ENCODE assay signal across 10 cellular contexts in the genomic region with DNA sequence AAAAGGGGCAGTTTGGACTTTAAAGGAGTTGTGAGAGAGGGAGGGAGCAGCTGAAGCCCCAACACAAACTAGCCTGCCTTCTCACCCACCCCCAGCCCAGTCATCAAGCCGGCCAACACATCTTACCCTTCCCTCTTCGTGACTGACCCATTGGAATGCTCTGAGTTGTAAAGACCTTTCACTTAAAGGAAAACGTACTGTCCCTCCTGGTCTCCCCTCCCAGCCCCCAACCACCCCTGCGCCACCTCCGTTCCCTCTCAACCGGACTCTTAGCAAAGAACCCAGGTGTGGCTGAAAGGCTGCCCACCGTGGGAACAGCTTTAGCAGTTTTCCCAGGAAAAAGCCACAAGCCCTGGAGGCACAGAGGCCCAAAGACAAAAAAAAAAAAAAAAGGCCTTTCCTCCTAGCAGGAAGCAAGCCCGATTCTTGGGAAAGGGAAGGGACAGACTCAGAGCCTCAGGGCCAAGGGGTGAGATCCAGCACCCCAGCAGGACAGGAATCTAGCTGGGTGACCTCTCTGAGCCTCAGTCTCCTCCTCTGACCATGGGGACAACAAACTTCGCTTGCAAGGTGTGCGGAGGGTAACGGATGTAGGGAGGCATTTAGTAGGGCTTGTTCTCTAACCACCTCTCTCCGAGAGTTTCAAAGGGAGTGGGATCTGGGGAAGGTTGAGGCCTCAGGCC. TPM values are rescaled to one million over a fixed set of nuclear protein-coding genes. Genes with fewer than 3 reads are reported as not detected.
DNase-seq lines count a peak whose midpoint lies in the region; ATAC-seq, FAIRE-seq and TF ChIP-seq lines count a peak whose summit lies in the region.
"Had no signal": no experiment of that assay in that cellular context is flagged by ENCODE, and none has a peak within 500 bp of the region (broad histone marks: within the 10 kb centered on the region; RNA-seq: fewer than 3 reads in every experiment).

No MANE protein-coding gene starts in this region.

- H3K36me3 ChIP-seq in HUES64 (ENCODE audit: insufficient read depth, low read length) (no peaks in the 10 kb centered on the region), keratinocyte (ENCODE audit: control insufficient read depth in 2 of 2, extremely low read depth in 1 of 2, insufficient read depth in 2 of 2, low read length in 2 of 2) (no peaks in the 10 kb centered on the region)

- H3K9ac ChIP-seq in HUES64 (ENCODE audit: low read depth, low read length) (peak overlapping the region; percentile 32; the same call in 1 of the 2 replicates), keratinocyte (ENCODE audit: control insufficient read depth, extremely low read depth, insufficient read depth, low read length) (no peak overlapping the region)

- H3K27me3 Mint-ChIP-seq in stimulated activated memory B cell treated with anti-CD40 and anti-IgM and Interleukin-4, amounts not matched to agents 10 μg/mL and 1 μg/mL and 100 μg/mL, for 72 hours = peaks cover 42% of the 10 kb centered on the region
- peaks cover 28% of the 10 kb centered on the region for H3K27me3 Mint-ChIP-seq in activated CD4-positive, alpha-beta T cell treated with anti-CD3 and anti-CD28 coated beads for 36 hours

- no peaks in the 10 kb centered on the region for H3K9me3 ChIP-seq in HUES64 (ENCODE audit: insufficient read depth, low read depth, low read length)
- no peaks in the 10 kb centered on the region for H3K9me3 ChIP-seq in keratinocyte (ENCODE audit: control insufficient read depth, low read depth, low read length)

- H3K9me1 ChIP-seq in keratinocyte (ENCODE audit: control insufficient read depth, extremely low read depth, insufficient read depth, low read length) = no peaks in the 10 kb centered on the region

- no peaks in the 10 kb centered on the region for H4K20me1 ChIP-seq in keratinocyte (ENCODE audit: control insufficient read depth, extremely low read depth, insufficient read depth, low read length)

- intact Hi-C loops in activated CD4-positive, alpha-beta T cell treated with anti-CD3 and anti-CD28 coated beads for 36 hours (cut with DNase I, micrococcal nuclease) = no loop called here

- no peaks in the 10 kb centered on the region for H3K9me3 Mint-ChIP-seq in stimulated activated memory B cell treated with anti-CD40 and anti-IgM and Interleukin-4, amounts not matched to agents 10 μg/mL and 1 μg/mL and 100 μg/mL, for 72 hours
- H3K9me3 Mint-ChIP-seq in activated CD4-positive, alpha-beta T cell treated with anti-CD3 and anti-CD28 coated beads for 36 hours (ENCODE audit: low read depth) = no peaks in the 10 kb centered on the region

- H3K27me3 ChIP-seq in HUES64 (ENCODE audit: insufficient read depth, low read length) = peaks cover 29% of the 10 kb centered on the region
- peaks cover 30% of the 10 kb centered on the region for H3K27me3 ChIP-seq in keratinocyte (ENCODE audit: control insufficient read depth, extremely low read depth, insufficient read depth, low read length)

- H3K27ac ChIP-seq in HUES64 (ENCODE audit: low read depth, low read length) = peak overlapping the region; percentile 46; the same call in 1 of the 2 replicates
- H3K27ac ChIP-seq in keratinocyte (ENCODE audit: control insufficient read depth, insufficient read depth, low read length) = no peak overlapping the region

- POLR2A ChIA-PET in activated CD4-positive, alpha-beta T cell treated with anti-CD3 and anti-CD28 coated beads for 36 hours (lab: Charles Lee) = no interaction called here

- in situ Hi-C loops in astrocyte of the cerebellum (cut with HindIII; ENCODE audit: low sequenced_read_pairs) = no loop called here

- 32% methylated on average over 11 of the region's 12 CpGs for WGBS in HUES64

- TF ChIP-seq CTCF in astrocyte of the cerebellum (IDR thresholded peaks at IDR 0.05; ENCODE audit: low read depth, low read length, missing control alignments) (no peak), keratinocyte (optimal IDR thresholded peaks at IDR 0.05 in 1 of 3, IDR thresholded peaks at IDR 0.05 in 1 of 3, conservative IDR thresholded peaks at IDR 0.05 in 1 of 3; ENCODE audit: extremely low read depth in 1 of 3, insufficient read depth in 2 of 3, low read length in 3 of 3) (no peak)

- H3K4me2 ChIP-seq in keratinocyte (ENCODE audit: control insufficient read depth, extremely low read depth, insufficient read depth, low read depth, low read length) = peak overlapping the region; percentile 78

- H3K27ac Mint-ChIP-seq in stimulated activated memory B cell treated with anti-CD40 and anti-IgM and Interleukin-4, amounts not matched to agents 10 μg/mL and 1 μg/mL and 100 μg/mL, for 72 hours = peak overlapping the region; percentile 44
- H3K27ac Mint-ChIP-seq in activated CD4-positive, alpha-beta T cell treated with anti-CD3 and anti-CD28 coated beads for 36 hours = no peak overlapping the region

- peaks cover 6% of the 10 kb centered on the region for H3K4me1 Mint-ChIP-seq in stimulated activated memory B cell treated with anti-CD40 and anti-IgM and Interleukin-4, amounts not matched to agents 10 μg/mL and 1 μg/mL and 100 μg/mL, for 72 hours
- H3K4me1 Mint-ChIP-seq in activated CD4-positive, alpha-beta T cell treated with anti-CD3 and anti-CD28 coated beads for 36 hours = peaks cover 3% of the 10 kb centered on the region

- peak overlapping the region; percentile 70 for H3K4me3 Mint-ChIP-seq in stimulated activated memory B cell treated with anti-CD40 and anti-IgM and Interleukin-4, amounts not matched to agents 10 μg/mL and 1 μg/mL and 100 μg/mL, for 72 hours
- no peak overlapping the region for H3K4me3 Mint-ChIP-seq in activated CD4-positive, alpha-beta T cell treated with anti-CD3 and anti-CD28 coated beads for 36 hours

- ATAC-seq in stimulated activated memory B cell treated with anti-CD40 and anti-IgM and Interleukin-4, amounts not matched to agents 10 μg/mL and 1 μg/mL and 100 μg/mL, for 72 hours = no peak
- ATAC-seq in HG03521 (IDR thresholded peaks at IDR 0.05; ENCODE audit: unreplicated experiment) = no peak
- no peak for ATAC-seq in activated CD4-positive, alpha-beta T cell treated with anti-CD3 and anti-CD28 coated beads for 36 hours

- CTCF ChIA-PET in activated CD4-positive, alpha-beta T cell treated with anti-CD3 and anti-CD28 coated beads for 36 hours (lab: Charles Lee) = interaction anchor here (1.0 to 1.5 kb wide), 2 partner anchors 74 to 144 kb away, joined by 3 to 4 read pairs; no protein-coding TSS in a partner anchor

- FAIRE-seq in keratinocyte (lab: Jason Lieb, UNC) = no peak

- H3K4me1 ChIP-seq in HUES64 (ENCODE audit: insufficient read depth, low read length) (peaks cover 13% of the 10 kb centered on the region), keratinocyte (ENCODE audit: control insufficient read depth, extremely low read depth, insufficient read depth, low read length) (peaks cover 6% of the 10 kb centered on the region)

- dilution Hi-C loops in keratinocyte (cut with MboI; ENCODE audit: extremely low pct_ligation_motif_present, low sequenced_read_pairs) = no loop called here

- H2AFZ ChIP-seq in keratinocyte (ENCODE audit: control insufficient read depth, low read length) = peak overlapping the region; percentile 80

- no peak for DNase-seq in astrocyte of the cerebellum (ENCODE audit: low read depth)
- no peak for DNase-seq in keratinocyte (ENCODE audit: low read depth, low spot score)
- DNase-seq in stimulated activated CD4-positive, alpha-beta T cell treated with anti-CD3 and anti-CD28 coated beads, Interleukin-15, amount 100 ng/mL, for 24 hours = no peak
- DNase-seq in activated CD4-positive, alpha-beta T cell treated with anti-CD3 and anti-CD28 coated beads for 36 hours = no peak
- DNase-seq: NCI-H1694; stimulated activated naive CD4-positive, alpha-beta T cell had no signal

- H3K4me3 ChIP-seq in HUES64 (ENCODE audit: low read length) (peak overlapping the region; percentile 67), astrocyte of the cerebellum (ENCODE audit: low read depth, low read length) (peak overlapping the region; percentile 47), keratinocyte (ENCODE audit: control insufficient read depth in 2 of 3, extremely low read depth in 1 of 3, insufficient read depth in 2 of 3, low read depth in 1 of 3, low read length in 3 of 3) (peak overlapping the region in 1 of 3 experiments; percentile 57)

- no peaks in the 10 kb centered on the region for H3K79me2 ChIP-seq in keratinocyte (ENCODE audit: control insufficient read depth, insufficient read depth, low read length)

- H3K36me3 Mint-ChIP-seq in stimulated activated memory B cell treated with anti-CD40 and anti-IgM and Interleukin-4, amounts not matched to agents 10 μg/mL and 1 μg/mL and 100 μg/mL, for 72 hours = no peaks in the 10 kb centered on the region
- no peaks in the 10 kb centered on the region for H3K36me3 Mint-ChIP-seq in activated CD4-positive, alpha-beta T cell treated with anti-CD3 and anti-CD28 coated beads for 36 hours (ENCODE audit: low read depth)

RNA-seq across cellular contexts. Expression of a gene that starts 2.4 kb away (rescaled TPM):
- 1.7 TPM for polyA plus RNA-seq in HUES64 (2013, experiment 1 of 2)
- polyA plus RNA-seq in HUES64 (2013, experiment 2 of 2) = 2.2 TPM
- 0.27 TPM in 1 of 3 replicates, not detected in the others for polyA plus RNA-seq in keratinocyte
- not detected for polyA plus RNA-seq in keratinocyte (2011; ENCODE audit: low read depth)
- polyA plus RNA-seq in keratinocyte (2011; cell fraction: cytosol; rRNA removed) = 0.13 and 0.25 TPM in 2 replicates
- 0.22 and 0.24 TPM in 2 replicates for polyA plus RNA-seq in keratinocyte (2011; cell fraction: nucleus; rRNA removed)
- not detected in 2 replicates for polyA plus RNA-seq in keratinocyte (2012; ENCODE audit: low replicate concordance)
- polyA minus RNA-seq in keratinocyte = 0.13 TPM in 1 of 3 replicates, not detected in the others
- polyA minus RNA-seq in keratinocyte (2011; cell fraction: cytosol; rRNA and poly(A)+ RNA removed) = 2.1 TPM
- 1.2 TPM in 1 of 2 replicates, not detected in the other for polyA minus RNA-seq in keratinocyte (2011; cell fraction: nucleus; rRNA and poly(A)+ RNA removed)
- total RNA-seq in activated CD4-positive, alpha-beta T cell treated with anti-CD3 and anti-CD28 coated beads for 36 hours = not detected
- total RNA-seq: dermis blood vessel endothelial cell had no signal
